In genomic region chr16:21605848-21606247, GRCh38 we compare ENCODE assay signal across 3 cellular contexts. TPM values are rescaled to one million over a fixed set of nuclear protein-coding genes. Genes with fewer than 3 reads are reported as not detected.
"Had no signal": no experiment of that assay in that cellular context is flagged by ENCODE, and none has a peak within 500 bp of the region (broad histone marks: within the 10 kb centered on the region; RNA-seq: fewer than 3 reads in every experiment).

No MANE protein-coding gene starts in this region.

RNA-seq across cellular contexts. Expression of gene IGSF6, which starts 46.6 kb away (rescaled TPM):
- total RNA-seq: activated naive CD4-positive, alpha-beta T cell treated with anti-CD3 and anti-CD28 coated beads for 36 hours; SJCRH30 had no signal

RNA-seq across cellular contexts. Expression of gene OTOA, which starts 57.9 kb away (rescaled TPM):
- total RNA-seq: activated naive CD4-positive, alpha-beta T cell treated with anti-CD3 and anti-CD28 coated beads for 36 hours; ascending aorta; SJCRH30 had no signal
